Comparison of ENCODE assay signal across 1 cellular context in genomic region chr1:178537445-178538090, GRCh38.
TF ChIP-seq lines count a peak whose summit lies in the region.

No MANE protein-coding gene starts in this region.

TF ChIP-seq in IMR-90, 13 proteins besides CTCF, POLR2A, EP300 and RAD21 (continued from another document):
- TF ChIP-seq MXI1 (IDR thresholded peaks at IDR 0.05; ENCODE audit: borderline replicate concordance, low read depth, low read length), result no peak
- no peak for TF ChIP-seq MAFK (IDR thresholded peaks at IDR 0.05; ENCODE audit: low read depth, low read length)
- no peak for TF ChIP-seq CHD1 (IDR thresholded peaks at IDR 0.05; ENCODE audit: low read depth, low read length)
- no peak for TF ChIP-seq FOS (IDR thresholded peaks at IDR 0.05; ENCODE audit: low read depth, low read length)
- TF ChIP-seq NFE2L2 (IDR thresholded peaks at IDR 0.05; ENCODE audit: low read depth, low read length), result no peak
- TF ChIP-seq BHLHE40 (IDR thresholded peaks at IDR 0.05; ENCODE audit: low read depth, low read length), result no peak
- no peak for TF ChIP-seq RCOR1 (IDR thresholded peaks at IDR 0.05; ENCODE audit: insufficient replicate concordance, low read length)
- TF ChIP-seq USF2 (IDR thresholded peaks at IDR 0.05; ENCODE audit: low read depth, low read length), result no peak
- no peak for TF ChIP-seq ELK1 (IDR thresholded peaks at IDR 0.05; ENCODE audit: borderline replicate concordance, low read depth, low read length)
- no peak for TF ChIP-seq MAZ (IDR thresholded peaks at IDR 0.05; ENCODE audit: borderline replicate concordance, low read depth, low read length)
- no peak for TF ChIP-seq RFX5 (IDR thresholded peaks at IDR 0.05; ENCODE audit: low read depth, low read length)
